ENCODE assay signal across 11 cellular contexts in genomic region chr4:54092405-54092759, GRCh38. TPM values are rescaled to one million over a fixed set of nuclear protein-coding genes. Genes with fewer than 3 reads are reported as not detected.
DNase-seq lines count a peak whose midpoint lies in the region; ATAC-seq, FAIRE-seq and TF ChIP-seq lines count a peak whose summit lies in the region.
"Had no signal": no experiment of that assay in that cellular context is flagged by ENCODE, and none has a peak within 500 bp of the region (broad histone marks: within the 10 kb centered on the region; RNA-seq: fewer than 3 reads in every experiment).

No MANE protein-coding gene starts in this region.

- H3K27ac ChIP-seq in kidney (ENCODE audit: low read depth in 2 of 2, low read length in 2 of 2): no peak overlapping the region
- no peak overlapping the region for H3K27ac ChIP-seq in stomach smooth muscle (ENCODE audit: low read length)
- H3K27ac ChIP-seq: BLaER1, epithelial cell of prostate had no signal

- H3K9ac ChIP-seq in kidney (ENCODE audit: low read length in 2 of 2) (peak overlapping the region in 1 of 2 donors; percentile 53), stomach smooth muscle (ENCODE audit: low read length in 2 of 2) (peak overlapping the region in 1 of 2 donors; percentile 19)
- H3K9ac ChIP-seq: BLaER1 had no signal

- DNase-seq in activated CD4-positive, alpha-beta T cell treated with anti-CD3 and anti-CD28 coated beads, Interleukin-2, amount 10 ng/mL, durations not matched to agents 24 days and 14 days: no peak
- DNase-seq in activated CD4-positive, alpha-beta T cell treated with anti-CD3 and anti-CD28 coated beads, Interleukin-2, amount 50 U/mL, for 1 hour: no peak
- no peak for DNase-seq in kidney
- no peak for DNase-seq in NCI-H774 (lab: John Stamatoyannopoulos, UW)

- peak overlapping the region; percentile 87 for H3K4me3 Mint-ChIP-seq in activated CD4-positive, alpha-beta T cell treated with anti-CD3 and anti-CD28 coated beads, Interleukin-2, amount 10 ng/mL, durations not matched to agents 24 days and 14 days
- peak overlapping the region; percentile 93 for H3K4me3 Mint-ChIP-seq in activated naive CD8-positive, alpha-beta T cell

- H3K4me1 ChIP-seq in kidney (ENCODE audit: control insufficient read depth in 1 of 2, insufficient read depth in 1 of 2, low read depth in 1 of 2, low read length in 2 of 2): peaks cover 6 to 13% of the 10 kb centered on the region in 2 donors
- H3K4me1 ChIP-seq in stomach smooth muscle (ENCODE audit: control insufficient read depth, insufficient read depth, low read length): peaks cover 15% of the 10 kb centered on the region
- H3K4me1 ChIP-seq: BLaER1 had no signal

- ATAC-seq in HG02970 (IDR thresholded peaks at IDR 0.05; ENCODE audit: low FRiP score, unreplicated experiment) (no peak), GM21423 (IDR thresholded peaks at IDR 0.05; ENCODE audit: unreplicated experiment) (no peak)

- H3K27me3 Mint-ChIP-seq in activated CD4-positive, alpha-beta T cell treated with anti-CD3 and anti-CD28 coated beads, Interleukin-2, amount 10 ng/mL, durations not matched to agents 24 days and 14 days: peaks cover 79% of the 10 kb centered on the region
- H3K27me3 Mint-ChIP-seq in activated naive CD8-positive, alpha-beta T cell: peaks cover 42% of the 10 kb centered on the region

- no peaks in the 10 kb centered on the region for H3K36me3 Mint-ChIP-seq in activated CD4-positive, alpha-beta T cell treated with anti-CD3 and anti-CD28 coated beads, Interleukin-2, amount 10 ng/mL, durations not matched to agents 24 days and 14 days (ENCODE audit: low read depth)
- no peaks in the 10 kb centered on the region for H3K36me3 Mint-ChIP-seq in activated naive CD8-positive, alpha-beta T cell

- H3K4me1 Mint-ChIP-seq in activated CD4-positive, alpha-beta T cell treated with anti-CD3 and anti-CD28 coated beads, Interleukin-2, amount 10 ng/mL, durations not matched to agents 24 days and 14 days: peaks cover 21% of the 10 kb centered on the region
- H3K4me1 Mint-ChIP-seq in activated naive CD8-positive, alpha-beta T cell (ENCODE audit: low read depth): peaks cover 33% of the 10 kb centered on the region

- H3K27me3 ChIP-seq in stomach smooth muscle (ENCODE audit: control insufficient read depth in 1 of 2, insufficient read depth in 2 of 2, low read length in 2 of 2): peaks cover 54 to 63% of the 10 kb centered on the region in 2 donors

- no peaks in the 10 kb centered on the region for H3K9me3 ChIP-seq in kidney (ENCODE audit: control insufficient read depth in 1 of 2, low read length in 2 of 2)
- H3K9me3 ChIP-seq in stomach smooth muscle (ENCODE audit: control insufficient read depth in 2 of 2, low read length in 2 of 2): no peaks in the 10 kb centered on the region

- H3K4me3 ChIP-seq in kidney (ENCODE audit: low read length in 2 of 2) (peak overlapping the region; percentile 73), stomach smooth muscle (ENCODE audit: low read length in 2 of 2) (peak overlapping the region; percentile 82 to 84)
- H3K4me3 ChIP-seq: BLaER1 had no signal

- no peak for FAIRE-seq in kidney (lab: Jason Lieb, UNC)

- intact Hi-C loops in activated CD4-positive, alpha-beta T cell treated with anti-CD3 and anti-CD28 coated beads, Interleukin-2, amount 10 ng/mL, durations not matched to agents 24 days and 14 days (cut with micrococcal nuclease): loop anchor here (1.0 to 2.0 kb wide), 2 partner anchors 9 to 16 kb away; no protein-coding TSS in a partner anchor
- intact Hi-C loops in kidney (cut with DNase I): no loop called here

- H3K27ac Mint-ChIP-seq in activated CD4-positive, alpha-beta T cell treated with anti-CD3 and anti-CD28 coated beads, Interleukin-2, amount 10 ng/mL, durations not matched to agents 24 days and 14 days: no peak overlapping the region
- H3K27ac Mint-ChIP-seq in activated naive CD8-positive, alpha-beta T cell: no peak overlapping the region

- H3K36me3 ChIP-seq in kidney (ENCODE audit: control insufficient read depth in 1 of 2, insufficient read depth in 2 of 2, low read length in 2 of 2) (no peaks in the 10 kb centered on the region), stomach smooth muscle (ENCODE audit: control insufficient read depth in 2 of 2, insufficient read depth in 2 of 2, low read length in 2 of 2) (no peaks in the 10 kb centered on the region)
- H3K36me3 ChIP-seq: BLaER1 had no signal

- TF ChIP-seq CTCF in kidney (IDR thresholded peaks at IDR 0.05; ENCODE audit: borderline replicate concordance, extremely low read depth, insufficient read depth): no peak

- H3K9me3 Mint-ChIP-seq in activated CD4-positive, alpha-beta T cell treated with anti-CD3 and anti-CD28 coated beads, Interleukin-2, amount 10 ng/mL, durations not matched to agents 24 days and 14 days: no peaks in the 10 kb centered on the region
- no peaks in the 10 kb centered on the region for H3K9me3 Mint-ChIP-seq in activated naive CD8-positive, alpha-beta T cell (ENCODE audit: low read depth)

RNA-seq across cellular contexts. Expression of gene GSX2, which starts 7.6 kb away (rescaled TPM):
- total RNA-seq in activated CD4-positive, alpha-beta T cell treated with anti-CD3 and anti-CD28 coated beads, Interleukin-2, amount 10 ng/mL, durations not matched to agents 24 days and 14 days: not detected in 2 replicates
- not detected for total RNA-seq in kidney
- not detected for polyA plus RNA-seq in kidney (ENCODE audit: insufficient read depth, low read depth, low replicate concordance)
- total RNA-seq: RPMI7951 had no signal

RNA-seq across cellular contexts. Expression of gene CHIC2, which starts 28.0 kb away (rescaled TPM):
- 20.0 and 23.8 TPM in 2 replicates for total RNA-seq in activated CD4-positive, alpha-beta T cell treated with anti-CD3 and anti-CD28 coated beads, Interleukin-2, amount 10 ng/mL, durations not matched to agents 24 days and 14 days
- 26.6 TPM for total RNA-seq in kidney
- 13.5 TPM for polyA plus RNA-seq in kidney (ENCODE audit: insufficient read depth, low read depth, low replicate concordance)
